27 cellular contexts compared by ENCODE assay signal in the genomic region with DNA sequence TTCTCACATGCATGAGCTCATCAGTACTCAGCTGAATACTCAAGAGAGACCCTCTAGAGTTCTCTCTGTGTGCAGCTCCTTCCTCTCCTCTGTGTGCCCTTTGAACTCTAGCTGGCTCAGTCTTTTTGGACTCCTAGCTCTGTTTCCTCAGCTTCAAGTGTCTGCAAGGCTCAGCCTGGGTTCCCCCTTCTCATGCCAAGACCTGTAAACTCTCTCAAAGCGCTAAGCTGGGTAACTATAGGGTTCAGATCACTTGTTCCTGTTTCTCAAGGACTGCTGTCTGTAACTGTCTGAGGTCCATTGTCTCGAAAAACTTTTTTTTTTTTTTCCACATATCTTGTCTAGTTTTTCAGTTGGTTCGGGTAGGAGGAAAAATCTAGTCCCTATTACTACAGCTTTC. TPM values are rescaled to one million over a fixed set of nuclear protein-coding genes. Genes with fewer than 3 reads are reported as not detected.
DNase-seq lines count a peak whose midpoint lies in the region; ATAC-seq lines count a peak whose summit lies in the region.
"Had no signal": no experiment of that assay in that cellular context is flagged by ENCODE, and none has a peak within 500 bp of the region (broad histone marks: within the 10 kb centered on the region; RNA-seq: fewer than 3 reads in every experiment).

No MANE protein-coding gene starts in this region.

- H4K5ac ChIP-seq in mesendoderm (ENCODE audit: low read length) = no peak overlapping the region

- H3K9me3 ChIP-seq in Karpas-422 (ENCODE audit: low read length) = no peaks in the 10 kb centered on the region
- H3K9me3 ChIP-seq: BLaER1, HAP-1, SJSA1 had no signal

- no peaks in the 10 kb centered on the region for H3K36me3 ChIP-seq in mesendoderm (ENCODE audit: control insufficient read depth, insufficient read depth, low read length)
- no peaks in the 10 kb centered on the region for H3K36me3 ChIP-seq in Karpas-422 (ENCODE audit: insufficient read depth, low read length)
- H3K36me3 ChIP-seq: BLaER1, HAP-1, SJSA1 had no signal

- H3K27ac ChIP-seq in mesendoderm (ENCODE audit: low read depth, low read length) (no peak overlapping the region), Karpas-422 (ENCODE audit: low read length) (no peak overlapping the region)
- H3K27ac ChIP-seq: BLaER1, KMS-11, SJSA1 had no signal

- H3K27me3 ChIP-seq in mesendoderm (ENCODE audit: insufficient read depth, low read length, poor library complexity) = no peaks in the 10 kb centered on the region
- H3K27me3 ChIP-seq in Karpas-422 (ENCODE audit: low read length) = no peaks in the 10 kb centered on the region
- H3K27me3 ChIP-seq: BLaER1, SJSA1 had no signal

- H3K56ac ChIP-seq in mesendoderm (ENCODE audit: low read length) = no peak overlapping the region

- H3K4me2 ChIP-seq in mesendoderm (ENCODE audit: low read length) = no peak overlapping the region
- no peak overlapping the region for H3K4me2 ChIP-seq in Karpas-422 (ENCODE audit: low read depth, low read length, poor library complexity, severe bottlenecking)
- H3K4me2 ChIP-seq: BLaER1, KMS-11 had no signal

- H2AFZ ChIP-seq in Karpas-422 (ENCODE audit: low read length) = no peak overlapping the region

- peak overlapping the region; percentile 5 for H3K18ac ChIP-seq in mesendoderm (ENCODE audit: low read length)

- no peak overlapping the region for H3K4ac ChIP-seq in mesendoderm (ENCODE audit: low read depth, low read length)

- no peak overlapping the region for H2BK15ac ChIP-seq in mesendoderm (replicated peaks; ENCODE audit: low read depth)

- no peak overlapping the region for H3K23ac ChIP-seq in mesendoderm (ENCODE audit: low read length)

- ATAC-seq in HG03095 (IDR thresholded peaks at IDR 0.05; ENCODE audit: unreplicated experiment) = no peak
- ATAC-seq: GM12878, PC-3 had no signal

- no peaks in the 10 kb centered on the region for H3K79me1 ChIP-seq in mesendoderm (ENCODE audit: low read length)

- H3K79me2 ChIP-seq in mesendoderm (ENCODE audit: control insufficient read depth, insufficient read depth, low read length) (no peaks in the 10 kb centered on the region), Karpas-422 (ENCODE audit: low read length) (no peaks in the 10 kb centered on the region)

- no peak overlapping the region for H2BK5ac ChIP-seq in mesendoderm (ENCODE audit: low read length)

- no CpG with 5 or more reads among the region's 3 CpGs for WGBS in mesendoderm (ENCODE audit: extremely low coverage, insufficient coverage, low lambda C conversion rate)

- H2BK120ac ChIP-seq in mesendoderm (ENCODE audit: low read depth, low read length) = peak overlapping the region; percentile 38

- no peak overlapping the region for H4K8ac ChIP-seq in mesendoderm (ENCODE audit: low read depth, low read length)

- H3K4me3 ChIP-seq in mesendoderm (ENCODE audit: low read length) = no peak overlapping the region
- H3K4me3 ChIP-seq in Karpas-422 (ENCODE audit: low read length) = no peak overlapping the region
- H3K4me3 ChIP-seq: BLaER1, GM12878, HAP-1, SJSA1 had no signal

- H2AK5ac ChIP-seq in mesendoderm (ENCODE audit: low read length) = no peak overlapping the region

- no peak overlapping the region for H3K9ac ChIP-seq in mesendoderm (ENCODE audit: low read length)
- no peak overlapping the region for H3K9ac ChIP-seq in Karpas-422 (ENCODE audit: low read length)
- H3K9ac ChIP-seq: BLaER1, KMS-11 had no signal

- DNase-seq in CD1c-positive myeloid dendritic cell (ENCODE audit: extremely low spot score) (peak; percentile 49), NOMO-1 (lab: John Stamatoyannopoulos, UW; ENCODE audit: unreplicated experiment in 2 of 2) (peak; percentile 67 to 86), SIG-M5 treated with dmso at 0.1 percent for 504 hours (lab: John Stamatoyannopoulos, UW; ENCODE audit: unreplicated experiment) (peak; percentile 55), mesendoderm (no peak), Karpas-422 (no peak)
- no peak for DNase-seq in activated CD4-positive, CD25-positive, alpha-beta regulatory T cell treated with anti-CD3 and anti-CD28 coated beads, Interleukin-2, amount 50 U/mL, for 72 hours
- DNase-seq: CD4-positive, alpha-beta memory T cell; COR-L47; DMS53; GOT3; HFFc6; IMR-90; NCI-H1105 treated with DMSO at 0.1 percent for 48 hours; NCI-H146; NCI-H1930; NCI-H2107; NCI-H446 treated with DMSO at 0.1 percent for 48 hours; NCI-H526; PC-3 had no signal

- H3K9me2 ChIP-seq in Karpas-422 (replicated peaks; ENCODE audit: insufficient read depth, low read length) = no peaks in the 10 kb centered on the region

- no peaks in the 10 kb centered on the region for H4K20me1 ChIP-seq in Karpas-422 (ENCODE audit: insufficient read depth, low read depth, low read length)
- H4K20me1 ChIP-seq: BLaER1 had no signal

- H3K4me1 ChIP-seq in mesendoderm (ENCODE audit: control insufficient read depth, low read depth, low read length) (no peaks in the 10 kb centered on the region), Karpas-422 (ENCODE audit: low read length) (no peaks in the 10 kb centered on the region)
- H3K4me1 ChIP-seq: BLaER1, HAP-1, SJSA1 had no signal

RNA-seq across cellular contexts. Expression of gene PPP1R17, which starts 46.7 kb away (rescaled TPM):
- 1.9 TPM for polyA plus RNA-seq in mesendoderm (2013, experiment 1 of 2)
- 1.6 TPM for polyA plus RNA-seq in mesendoderm (2013, experiment 2 of 2)
- 0.22 and 7.9 TPM in 2 replicates for total RNA-seq in Karpas-422 (2014; rRNA removed; shearing (Covaris generic); ENCODE audit: low replicate concordance)
- total RNA-seq: A172; CD4-positive, alpha-beta memory T cell; GM12878; HFFc6; IMR-90; PC-3; SJSA1; T-helper 1 cell treated with Interleukin-12 subunit alpha and Interleukin-12 subunit beta and Interleukin-4 antibody, amounts not matched to agents 30 ng/mL and 1 ng/mL, for 36 hours had no signal
- polyA plus RNA-seq: CD4-positive, alpha-beta memory T cell; IMR-90 had no signal

Comparison
In these comparisons a context has a peak if more than half of its experiments do, and no peak if none do; other contexts are left out.
1. DNase-seq: peak in CD1c-positive myeloid dendritic cell (single experiment), NOMO-1 (2 of 2) and SIG-M5 treated with dmso at 0.1 percent for 504 hours (single experiment); none in mesendoderm (single experiment), Karpas-422 (single experiment) and activated CD4-positive, CD25-positive, alpha-beta regulatory T cell treated with anti-CD3 and anti-CD28 coated beads, Interleukin-2, amount 50 U/mL, for 72 hours (single experiment).